Comparison of ENCODE assay signal across 8 cellular contexts in genomic region chr11:1750481-1750839, GRCh38. TPM values are rescaled to one million over a fixed set of nuclear protein-coding genes. Genes with fewer than 3 reads are reported as not detected.
A peak's percentile ranks its signal among the peaks of the same experiment; 100 is the strongest.
DNase-seq lines count a peak whose midpoint lies in the region; ATAC-seq and TF ChIP-seq lines count a peak whose summit lies in the region.

TSS of gene IFITM10 (minus strand) at chr11:1750595. CDS start at chr11:1750442, 153 bp downstream.

- H3K27ac Mint-ChIP-seq in endodermal cell: no peak within 1 kb of the TSS
- H3K27ac Mint-ChIP-seq in naive thymus-derived CD8-positive, alpha-beta T cell: peak within 1 kb of the TSS in 6 of 10 donors; percentile 20 to 72 (median 58)

- no peak within 1 kb of the TSS for H3K4me3 ChIP-seq in endodermal cell (ENCODE audit: low read length)

- H3K36me3 ChIP-seq in endodermal cell (ENCODE audit: control insufficient read depth, insufficient read depth, low read length): no peaks in the 10 kb centered on the region

- DNase-seq in AG08396 (ENCODE audit: low spot score) (peak; percentile 67), RWPE1 (ENCODE audit: low spot score) (peak; percentile 52), endodermal cell (no peak), HK-2 (ENCODE audit: unreplicated experiment) (no peak)
- peak in 1 of 10 donors; percentile 62 for DNase-seq in naive thymus-derived CD8-positive, alpha-beta T cell
- no peak for DNase-seq in activated CD8-positive, alpha-beta memory T cell treated with anti-CD3 and anti-CD28 coated beads, Interleukin-2, amount 50 U/mL, for 48 hours

- H3K27me3 ChIP-seq in endodermal cell (ENCODE audit: control insufficient read depth, insufficient read depth, low read length, poor library complexity, severe bottlenecking): peaks cover 42% of the 10 kb centered on the region

- peak within 1 kb of the TSS; percentile 45 for H3K4me3 Mint-ChIP-seq in endodermal cell
- peak within 1 kb of the TSS; percentile 32 to 80 (median 69) for H3K4me3 Mint-ChIP-seq in naive thymus-derived CD8-positive, alpha-beta T cell

- no peaks in the 10 kb centered on the region for H3K4me1 ChIP-seq in endodermal cell (ENCODE audit: control insufficient read depth, insufficient read depth, low read length)

- POLR2A ChIA-PET in RWPE1 (lab: Yijun Ruan, JAX; ENCODE audit: low non-redundant PET): interaction anchor here (0.6 kb wide), 1 partner anchor 56 kb away, joined by 4 read pairs; no protein-coding TSS in a partner anchor
- POLR2A ChIA-PET in naive thymus-derived CD8-positive, alpha-beta T cell (lab: Charles Lee): interaction anchor here (1.3 to 5.6 kb wide), 3 partner anchors 12 to 17 kb away, joined by 3 to 31 read pairs (median 3); partner anchors contain the start of gene CTSD

- no peak for ATAC-seq in naive thymus-derived CD8-positive, alpha-beta T cell
- ATAC-seq in GM18502 (IDR thresholded peaks at IDR 0.05; ENCODE audit: poor library complexity, unreplicated experiment): no peak
- no peak for ATAC-seq in HG02642 (IDR thresholded peaks at IDR 0.05; ENCODE audit: poor library complexity, unreplicated experiment)

- peaks cover 49% of the 10 kb centered on the region for H3K27me3 Mint-ChIP-seq in endodermal cell (ENCODE audit: insufficient read depth)
- H3K27me3 Mint-ChIP-seq in naive thymus-derived CD8-positive, alpha-beta T cell: peaks cover 7 to 18% (median 13%) of the 10 kb centered on the region in 5 donors

- 72 to 83% methylated on average over 3 to 6 of the region's 6 CpGs for WGBS in endodermal cell (ENCODE audit: insufficient coverage in 1 of 2, insufficient read length in 1 of 2), 2 experiments

- peaks cover 4% of the 10 kb centered on the region for H3K36me3 Mint-ChIP-seq in endodermal cell (ENCODE audit: low read depth)
- H3K36me3 Mint-ChIP-seq in naive thymus-derived CD8-positive, alpha-beta T cell: peaks cover 0 to 24% (median 3%) of the 10 kb centered on the region in 3 donors

- H3K27ac ChIP-seq in RWPE1 (peak within 1 kb of the TSS; percentile 88), endodermal cell (ENCODE audit: low read depth, low read length) (no peak within 1 kb of the TSS)

- CTCF ChIA-PET in RWPE1 (lab: Yijun Ruan, JAX): interaction anchor here (0.7 to 2.3 kb wide), 2 partner anchors 57 to 204 kb away, joined by 3 to 8 read pairs; no protein-coding TSS in a partner anchor

- no peaks in the 10 kb centered on the region for H3K9me3 ChIP-seq in endodermal cell (ENCODE audit: control insufficient read depth, low read length)

- TF ChIP-seq CTCF in RWPE1 (conservative IDR thresholded peaks at IDR 0.05; ENCODE audit: low read depth) (no peak), endodermal cell (conservative IDR thresholded peaks at IDR 0.05) (no peak)

- H3K9ac ChIP-seq in endodermal cell (ENCODE audit: extremely low read depth, low read length, poor library complexity, severe bottlenecking): no peak within 1 kb of the TSS

- peaks cover 6% of the 10 kb centered on the region for H3K4me1 Mint-ChIP-seq in endodermal cell
- peaks cover 19 to 62% (median 46%) of the 10 kb centered on the region in 4 donors for H3K4me1 Mint-ChIP-seq in naive thymus-derived CD8-positive, alpha-beta T cell

- no peaks in the 10 kb centered on the region for H3K9me3 Mint-ChIP-seq in endodermal cell
- no peaks in the 10 kb centered on the region for H3K9me3 Mint-ChIP-seq in naive thymus-derived CD8-positive, alpha-beta T cell

RNA-seq across cellular contexts. Expression of gene IFITM10, which starts in this region (rescaled TPM):
- 1 to 10 TPM in 1 of 2 donors, under 1 TPM in 1; 0.75 to 1.0 TPM for total RNA-seq in endodermal cell
- 0.39 TPM for polyA plus RNA-seq in endodermal cell (2013, experiment 1 of 2)
- polyA plus RNA-seq in endodermal cell (2013, experiment 2 of 2): 0.29 TPM
- 1 to 10 TPM; 2.0 to 4.3 TPM for total RNA-seq in naive thymus-derived CD8-positive, alpha-beta T cell
- under 1 TPM in 1 of 3 donors, not detected in 2; 0.16 TPM for polyA plus RNA-seq in naive thymus-derived CD8-positive, alpha-beta T cell

Comparison
In these comparisons a context has a peak if more than half of its experiments do, and no peak if none do; other contexts are left out.
1. DNase-seq: peak in AG08396 (single experiment) and RWPE1 (single experiment); none in endodermal cell (single experiment), HK-2 (single experiment) and activated CD8-positive, alpha-beta memory T cell treated with anti-CD3 and anti-CD28 coated beads, Interleukin-2, amount 50 U/mL, for 48 hours (single experiment).